Comparison of ENCODE assay signal across 8 cellular contexts in genomic region chr1:115717541-115717940, GRCh38. TPM values are rescaled to one million over a fixed set of nuclear protein-coding genes. Genes with fewer than 3 reads are reported as not detected.
DNase-seq lines count a peak whose midpoint lies in the region; ATAC-seq and TF ChIP-seq lines count a peak whose summit lies in the region.

No MANE protein-coding gene starts in this region.

- no peaks in the 10 kb centered on the region for H3K27me3 ChIP-seq in brain microvascular endothelial cell (replicated peaks)

- no peaks in the 10 kb centered on the region for H3K36me3 ChIP-seq in brain microvascular endothelial cell (replicated peaks)

- ATAC-seq in HG03159 (IDR thresholded peaks at IDR 0.05; ENCODE audit: unreplicated experiment) (no peak), GM18858 (IDR thresholded peaks at IDR 0.05; ENCODE audit: unreplicated experiment) (no peak)

- no peak overlapping the region for H3K27ac ChIP-seq in brain microvascular endothelial cell

- peak; percentile 75 for TF ChIP-seq CTCF in brain microvascular endothelial cell (IDR thresholded peaks at IDR 0.05; ENCODE audit: low read depth, low read length, missing control alignments)

- DNase-seq in activated CD4-positive, alpha-beta T cell treated with anti-CD3 and anti-CD28 coated beads for 48 hours = peak; percentile 51
- DNase-seq in activated CD4-positive, alpha-beta T cell treated with anti-CD3 and anti-CD28 coated beads for 1 hour = no peak
- DNase-seq in NCI-H1930 (lab: John Stamatoyannopoulos, UW) (peak; percentile 4 to 11), brain microvascular endothelial cell (peak; percentile 41), lung microvascular endothelial cell (ENCODE audit: low read depth in 2 of 2) (peak; percentile 23 to 41), NCI-H1092 (lab: John Stamatoyannopoulos, UW) (no peak)

- no peak overlapping the region for H3K4me3 ChIP-seq in brain microvascular endothelial cell (ENCODE audit: low read depth, low read length)

- in situ Hi-C loops in brain microvascular endothelial cell (cut with HindIII; ENCODE audit: low pct_ligation_motif_present, low sequenced_read_pairs) = no loop called here

RNA-seq across cellular contexts. Expression of gene CASQ2, which starts 51.0 kb away (rescaled TPM):
- total RNA-seq in lung microvascular endothelial cell = not detected in 2 replicates

Comparison
In these comparisons a context has a peak if more than half of its experiments do, and no peak if none do; other contexts are left out.
1. DNase-seq: peak in activated CD4-positive, alpha-beta T cell treated with anti-CD3 and anti-CD28 coated beads for 48 hours (single experiment), NCI-H1930 (2 of 2), brain microvascular endothelial cell (single experiment) and lung microvascular endothelial cell (2 of 2); none in activated CD4-positive, alpha-beta T cell treated with anti-CD3 and anti-CD28 coated beads for 1 hour (single experiment) and NCI-H1092 (single experiment).